ENCODE assay signal across 24 cellular contexts in genomic region chr7:95113590-95113989, GRCh38.
"Had no signal": no experiment of that assay in that cellular context is flagged by ENCODE, and none has a peak within 500 bp of the region (broad histone marks: within the 10 kb centered on the region; RNA-seq: fewer than 3 reads in every experiment).

No MANE protein-coding gene starts in this region.

- H3K36me3 Mint-ChIP-seq: naive B cell had no signal

- H3K9me3 Mint-ChIP-seq: dendritic cell treated with granulocyte-macrophage colony-stimulating factor and Interleukin-4, amounts not matched to agents 40 ng/mL and 50 ng/mL, for 4 days; effector memory CD8-positive, alpha-beta T cell; endodermal cell; mesothelial cell of epicardium; naive B cell had no signal

- ATAC-seq: effector memory CD8-positive, alpha-beta T cell; esophagus mucosa; gastrocnemius medialis; heart right ventricle; left cardiac atrium; left lung; left ventricle myocardium superior; lower lobe of right lung; mucosa of descending colon had no signal

- H3K27ac Mint-ChIP-seq: dendritic cell treated with granulocyte-macrophage colony-stimulating factor and Interleukin-4, amounts not matched to agents 40 ng/mL and 50 ng/mL, for 4 days; effector memory CD8-positive, alpha-beta T cell; endodermal cell; mesothelial cell of epicardium; naive B cell had no signal

- H3K4me3 Mint-ChIP-seq: dendritic cell treated with granulocyte-macrophage colony-stimulating factor and Interleukin-4, amounts not matched to agents 40 ng/mL and 50 ng/mL, for 4 days; effector memory CD8-positive, alpha-beta T cell; endodermal cell; mesothelial cell of epicardium; naive B cell had no signal

- H3K4me1 Mint-ChIP-seq: endodermal cell had no signal

- DNase-seq: colonic mucosa; cortex of kidney; effector CD8-positive, alpha-beta T cell; effector memory CD8-positive, alpha-beta T cell; endodermal cell; erythroblast; esophagus squamous epithelium; foreskin fibroblast; foreskin melanocyte; gastrocnemius medialis; glutamatergic neuron; head of caudate nucleus; heart right ventricle; hippocampal formation; left cardiac atrium; left lung; left ventricle myocardium superior; lower lobe of right lung; mesenchymal stem cell; mucosa of descending colon; naive B cell had no signal

- H3K27me3 Mint-ChIP-seq: dendritic cell treated with granulocyte-macrophage colony-stimulating factor and Interleukin-4, amounts not matched to agents 40 ng/mL and 50 ng/mL, for 4 days; effector memory CD8-positive, alpha-beta T cell; naive B cell had no signal
